Comparison of ENCODE assay signal across 8 cellular contexts in genomic region chr5:60382761-60383160, GRCh38.
DNase-seq lines count a peak whose midpoint lies in the region; ATAC-seq, FAIRE-seq and TF ChIP-seq lines count a peak whose summit lies in the region.

No MANE protein-coding gene starts in this region.

- CTCF ChIA-PET in A549 (lab: Yijun Ruan, JAX), result interaction anchor here (1.0 to 4.9 kb wide), 7 partner anchors 12 to 573 kb away, joined by 3 to 38 read pairs (median 4); no protein-coding TSS in a partner anchor

- no peaks in the 10 kb centered on the region for H3K9me3 ChIP-seq in A549

- no peak for TF ChIP-seq EP300 in A549 (IDR thresholded peaks at IDR 0.05)

- H3K36me3 Mint-ChIP-seq in activated T-cell treated with anti-CD3 and anti-CD28 coated beads, Interleukin-2, amount 50 U/mL, for 72 hours (ENCODE audit: insufficient read depth in 2 of 2), result no peaks in the 10 kb centered on the region

- H3K27ac ChIP-seq in A549, result no peak overlapping the region
- no peak overlapping the region for H3K27ac ChIP-seq in dorsolateral prefrontal cortex

- POLR2A ChIA-PET in A549 (lab: Yijun Ruan, JAX), result no interaction called here

- H3K4me1 ChIP-seq in A549, result peaks cover 11% of the 10 kb centered on the region; the same call in 1 of the 3 replicates

- no peak overlapping the region for H3K4me3 ChIP-seq in A549
- H3K4me3 ChIP-seq in dorsolateral prefrontal cortex, result no peak overlapping the region

- H3K4me1 Mint-ChIP-seq in activated T-cell treated with anti-CD3 and anti-CD28 coated beads, Interleukin-2, amount 50 U/mL, for 72 hours (ENCODE audit: low read depth), result no peaks in the 10 kb centered on the region

- peak; percentile 69 for TF ChIP-seq CTCF in A549 (IDR thresholded peaks at IDR 0.05)
- peak in 55 of 56 donors; percentile 21 to 74 (median 52) for TF ChIP-seq CTCF in dorsolateral prefrontal cortex (IDR thresholded peaks at IDR 0.05 in 54 of 56, conservative IDR thresholded peaks at IDR 0.05 in 2 of 56; ENCODE audit: low read depth in 1 of 56, partially characterized antibody in 56 of 56)

- 16% methylated on average over 2 of the region's 2 CpGs for WGBS in A549 (ENCODE audit: missing lambda C conversion rate)

- peak; percentile 24 to 59 for DNase-seq in A549 (ENCODE audit: low read depth in 1 of 2, low spot score in 1 of 2)
- no peak for DNase-seq in GM12892 (ENCODE audit: insufficient read length)
- peak; percentile 0 for DNase-seq in NCI-H1417 treated with DMSO at 0.1 percent for 48 hours (lab: John Stamatoyannopoulos, UW)
- DNase-seq in dorsolateral prefrontal cortex, result no peak
- DNase-seq in sciatic nerve (ENCODE audit: low spot score), result no peak
- no peak for DNase-seq in activated T-cell treated with anti-CD3 and anti-CD28 coated beads for 4 hours
- no peak for DNase-seq in NCI-H2196 (lab: John Stamatoyannopoulos, UW; ENCODE audit: unreplicated experiment)
- no peak for DNase-seq in activated T-cell treated with anti-CD3 and anti-CD28 coated beads, Interleukin-2, amount 50 U/mL, for 72 hours

- no peak overlapping the region for H3K27ac Mint-ChIP-seq in activated T-cell treated with anti-CD3 and anti-CD28 coated beads, Interleukin-2, amount 50 U/mL, for 72 hours

- H3K4me2 ChIP-seq in A549, result no peak overlapping the region

- H3K9me3 Mint-ChIP-seq in activated T-cell treated with anti-CD3 and anti-CD28 coated beads, Interleukin-2, amount 50 U/mL, for 72 hours, result no peaks in the 10 kb centered on the region

- no peaks in the 10 kb centered on the region for H3K27me3 ChIP-seq in dorsolateral prefrontal cortex

- peaks cover 4% of the 10 kb centered on the region for H3K27me3 Mint-ChIP-seq in activated T-cell treated with anti-CD3 and anti-CD28 coated beads, Interleukin-2, amount 50 U/mL, for 72 hours (ENCODE audit: low read depth)

- TF ChIP-seq POLR2A in A549 (IDR thresholded peaks at IDR 0.05; ENCODE audit: low read length), result no peak
- no peak for TF ChIP-seq POLR2A in GM12892 (IDR thresholded peaks at IDR 0.05; ENCODE audit: low read depth, low read length)

- intact Hi-C loops in dorsolateral prefrontal cortex (cut with DNase I) (loop anchor here (5.0 to 10.0 kb wide), 3 partner anchors 85 to 568 kb away; no protein-coding TSS in a partner anchor), sciatic nerve (cut with DNase I) (no loop called here)

- peak; percentile 69 to 80 for TF ChIP-seq RAD21 in A549 (conservative IDR thresholded peaks at IDR 0.05 in 1 of 2, IDR thresholded peaks at IDR 0.05 in 1 of 2)

- FAIRE-seq in A549 (lab: Jason Lieb, UNC) (peak; percentile 91), GM12892 (lab: Jason Lieb, UNC) (peak; percentile 91)

- H3K4me3 Mint-ChIP-seq in activated T-cell treated with anti-CD3 and anti-CD28 coated beads, Interleukin-2, amount 50 U/mL, for 72 hours, result no peak overlapping the region

- ATAC-seq in A549, result peak in 1 of 2 experiments; percentile 64; a peak in 4 of 6 replicates
- ATAC-seq in sciatic nerve, result peak; percentile 48
- ATAC-seq in activated T-cell treated with anti-CD3 and anti-CD28 coated beads, Interleukin-2, amount 50 U/mL, for 72 hours (replicated peaks in 1 of 2), result no peak

TF ChIP-seq in A549, 52 proteins besides CTCF, POLR2A, EP300 and RAD21:
- TF ChIP-seq SMC3 (IDR thresholded peaks at IDR 0.05), result peak; percentile 80
- TF ChIP-seq CEBPB (IDR thresholded peaks at IDR 0.05), result no peak

Comparison
In these comparisons a context has a peak if more than half of its experiments do, and no peak if none do; other contexts are left out.
1. DNase-seq: peak in A549 (2 of 2) and NCI-H1417 treated with DMSO at 0.1 percent for 48 hours (single experiment); none in GM12892 (single experiment), dorsolateral prefrontal cortex (0 of 10), sciatic nerve (single experiment), activated T-cell treated with anti-CD3 and anti-CD28 coated beads for 4 hours (single experiment), NCI-H2196 (single experiment) and activated T-cell treated with anti-CD3 and anti-CD28 coated beads, Interleukin-2, amount 50 U/mL, for 72 hours (0 of 2).